8 cellular contexts compared by ENCODE assay signal in the genomic region with DNA sequence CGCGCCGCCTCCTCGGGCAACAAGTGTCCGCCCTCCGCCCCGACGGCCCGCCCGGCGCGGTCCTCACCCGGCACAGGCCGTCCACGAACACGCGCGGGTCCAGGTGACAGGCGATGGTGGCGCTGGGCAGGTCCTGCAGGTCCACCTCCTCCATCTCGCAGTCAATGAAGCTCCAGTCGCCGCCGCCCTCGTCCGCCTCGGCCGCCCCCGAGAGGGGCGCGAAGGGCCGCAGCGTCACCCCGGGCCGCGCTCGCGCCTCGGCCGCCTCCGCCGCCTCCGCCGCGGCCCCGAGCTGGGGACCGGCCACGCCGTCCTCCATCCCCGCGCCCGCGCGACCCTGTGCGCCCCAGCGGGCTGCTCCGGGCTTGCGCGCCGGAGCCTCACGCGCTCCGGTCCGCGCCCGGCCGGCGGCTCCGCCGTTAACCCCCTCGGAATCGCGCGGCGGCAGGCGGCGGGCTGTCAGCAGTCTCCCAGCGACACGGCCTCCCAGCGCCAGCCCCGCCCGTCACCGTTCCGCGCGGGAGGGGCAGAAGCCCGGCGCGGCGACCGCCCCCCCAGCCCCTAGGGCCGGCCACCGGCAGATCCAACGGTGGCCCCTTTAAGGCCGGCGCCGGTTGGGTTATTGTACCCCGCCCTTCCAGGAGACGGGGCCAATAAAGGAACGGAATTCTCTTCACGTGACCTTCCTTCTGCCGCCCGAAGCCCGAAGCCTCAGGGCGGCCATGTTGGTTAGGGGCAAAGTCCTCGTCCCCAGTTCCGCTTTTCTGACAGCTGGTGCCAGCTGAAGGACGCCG. TPM values are rescaled to one million over a fixed set of nuclear protein-coding genes. Genes with fewer than 3 reads are reported as not detected.
DNase-seq lines count a peak whose midpoint lies in the region; ATAC-seq and TF ChIP-seq lines count a peak whose summit lies in the region.

A gene (minus strand): TSS at position 421 of the 794 bp plus-strand sequence. CDS start 102 bp downstream, at position 319.

- peak; percentile 88 for DNase-seq in ACHN
- peak; percentile 93 for DNase-seq in NCI-H2171 treated with DMSO at 0.1 percent for 48 hours (lab: John Stamatoyannopoulos, UW)
- DNase-seq in WERI-Rb-1, result peak; percentile 96
- DNase-seq in breast epithelium (ENCODE audit: low spot score in 2 of 2), result peak; percentile 85 to 88

- in situ Hi-C loops in ACHN (cut with HindIII; ENCODE audit: low pct_ligation_motif_present, low pct_unique_long_range_greater_than_20kb, low sequenced_read_pairs), result no loop called here

- H3K27ac ChIP-seq in WERI-Rb-1, result peak within 1 kb of the TSS; percentile 68
- H3K27ac ChIP-seq in breast epithelium, result peak within 1 kb of the TSS; percentile 86 to 93

- no peaks in the 10 kb centered on the region for H3K36me3 ChIP-seq in WERI-Rb-1
- H3K36me3 ChIP-seq in breast epithelium, result no peaks in the 10 kb centered on the region
- no peaks in the 10 kb centered on the region for H3K36me3 ChIP-seq in skeletal muscle satellite cell (ENCODE audit: insufficient read depth, low read length)

- intact Hi-C loops in breast epithelium (cut with DNase I; ENCODE audit: low total_unique reads), result no loop called here

- TF ChIP-seq CTCF in WERI-Rb-1 (IDR thresholded peaks at IDR 0.05; ENCODE audit: low read depth, low read length) (no peak), breast epithelium (IDR thresholded peaks at IDR 0.05) (peak in 1 of 3 donors; percentile 12)

- no peaks in the 10 kb centered on the region for H3K27me3 ChIP-seq in WERI-Rb-1 (ENCODE audit: insufficient read depth, low read depth, severe bottlenecking)
- H3K27me3 ChIP-seq in breast epithelium, result no peaks in the 10 kb centered on the region
- H3K27me3 ChIP-seq in skeletal muscle satellite cell (ENCODE audit: control insufficient read depth, insufficient read depth, low read length), result peaks cover 17% of the 10 kb centered on the region

- TF ChIP-seq POLR2A in breast epithelium (IDR thresholded peaks at IDR 0.05), result no peak

- H3K9me3 ChIP-seq in WERI-Rb-1 (ENCODE audit: severe bottlenecking) (no peaks in the 10 kb centered on the region), breast epithelium (no peaks in the 10 kb centered on the region), iPS-18c (ENCODE audit: control insufficient read depth, insufficient read depth, low read length) (no peaks in the 10 kb centered on the region), skeletal muscle satellite cell (replicated peaks; ENCODE audit: low read length) (no peaks in the 10 kb centered on the region)

- H3K4me3 ChIP-seq in WERI-Rb-1 (ENCODE audit: low read depth, low read length), result peak within 1 kb of the TSS; percentile 49
- peak within 1 kb of the TSS; percentile 68 to 91 (median 82) for H3K4me3 ChIP-seq in breast epithelium
- H3K4me3 ChIP-seq in iPS-18c (ENCODE audit: insufficient read depth, low read depth, low read length), result peak within 1 kb of the TSS; percentile 56
- peak within 1 kb of the TSS; percentile 88 for H3K4me3 ChIP-seq in skeletal muscle satellite cell (ENCODE audit: low read length)

- peak; percentile 98 for ATAC-seq in GM18870 (IDR thresholded peaks at IDR 0.05; ENCODE audit: unreplicated experiment)
- ATAC-seq in HG03108 (IDR thresholded peaks at IDR 0.05; ENCODE audit: unreplicated experiment), result peak; percentile 96

- H3K9ac ChIP-seq in skeletal muscle satellite cell (ENCODE audit: low read depth, low read length), result peak within 1 kb of the TSS; percentile 83

- peak within 1 kb of the TSS; percentile 98 for H3K4me2 ChIP-seq in skeletal muscle satellite cell (ENCODE audit: low read length)

- H3K4me1 ChIP-seq in breast epithelium (peaks cover 0 to 10% of the 10 kb centered on the region in 2 donors), skeletal muscle satellite cell (ENCODE audit: control insufficient read depth, insufficient read depth, low read length) (peaks cover 7% of the 10 kb centered on the region)

RNA-seq across cellular contexts. Expression of the gene that starts here (rescaled TPM):
- total RNA-seq in breast epithelium, result 10 to 100 TPM; 30.1 to 73.0 (median 47.9) TPM
- total RNA-seq in skeletal muscle satellite cell (2012; rRNA removed), result 34.0 and 35.6 TPM in 2 replicates

Comparison
In these comparisons a context has a peak if more than half of its experiments do, and no peak if none do; other contexts are left out.
1. Peak in every context shown above with its lines: DNase-seq, ATAC-seq, H3K4me3 ChIP-seq and H3K27ac ChIP-seq.